Comparison of ENCODE assay signal across 15 cellular contexts in genomic region chr3:170493712-170494182, GRCh38.
DNase-seq lines count a peak whose midpoint lies in the region; TF ChIP-seq lines count a peak whose summit lies in the region.
"Had no signal": no experiment of that assay in that cellular context is flagged by ENCODE, and none has a peak within 500 bp of the region (broad histone marks: within the 10 kb centered on the region; RNA-seq: fewer than 3 reads in every experiment).

No MANE protein-coding gene starts in this region.

- peak; percentile 67 for DNase-seq in M059J (ENCODE audit: low read depth)
- DNase-seq in dorsolateral prefrontal cortex = no peak
- DNase-seq in medulla oblongata (ENCODE audit: extremely low spot score) = peak; percentile 54
- no peak for DNase-seq in nephron progenitor cell
- DNase-seq in activated T-cell treated with anti-CD3 and anti-CD28 coated beads, Interleukin-2, amount 50 U/mL, for 48 hours = no peak
- no peak for DNase-seq in cerebellum (ENCODE audit: low spot score)
- DNase-seq in RWPE1 (ENCODE audit: low spot score) = no peak
- DNase-seq: activated naive CD4-positive, alpha-beta T cell treated with anti-CD3 and anti-CD28 coated beads, Interleukin-2, amount 50 U/mL, for 16 hours; immature natural killer cell; naive B cell; NCI-H187 treated with DMSO at 0.1 percent for 48 hours; NCI-H82; SHP77 had no signal

- H3K4me3 Mint-ChIP-seq in nephron progenitor cell = no peak overlapping the region
- H3K4me3 Mint-ChIP-seq: immature natural killer cell, naive B cell had no signal

- H3K36me3 Mint-ChIP-seq in nephron progenitor cell (ENCODE audit: low read depth) = no peaks in the 10 kb centered on the region
- H3K36me3 Mint-ChIP-seq: immature natural killer cell, naive B cell had no signal

- intact Hi-C loops in dorsolateral prefrontal cortex (cut with DNase I) = no loop called here

- H3K9me3 Mint-ChIP-seq in nephron progenitor cell = no peaks in the 10 kb centered on the region
- H3K9me3 Mint-ChIP-seq: immature natural killer cell, naive B cell had no signal

- TF ChIP-seq CTCF in dorsolateral prefrontal cortex (IDR thresholded peaks at IDR 0.05 in 54 of 56, conservative IDR thresholded peaks at IDR 0.05 in 2 of 56; ENCODE audit: low read depth in 1 of 56, partially characterized antibody in 56 of 56) = no peak
- TF ChIP-seq CTCF in nephron progenitor cell (IDR thresholded peaks at IDR 0.05) = no peak
- TF ChIP-seq CTCF in RWPE1 (conservative IDR thresholded peaks at IDR 0.05; ENCODE audit: low read depth) = no peak

- CTCF ChIA-PET in RWPE1 (lab: Yijun Ruan, JAX) = interaction anchor here (0.5 kb wide), 1 partner anchor 174 kb away, joined by 3 read pairs; no protein-coding TSS in a partner anchor

- no peak overlapping the region for H3K27ac Mint-ChIP-seq in nephron progenitor cell
- H3K27ac Mint-ChIP-seq: immature natural killer cell, naive B cell had no signal

- H3K27me3 Mint-ChIP-seq in nephron progenitor cell (ENCODE audit: low read depth, poor library complexity) = no peaks in the 10 kb centered on the region

- POLR2A ChIA-PET in RWPE1 (lab: Yijun Ruan, JAX; ENCODE audit: low non-redundant PET) = no interaction called here

- no peaks in the 10 kb centered on the region for H3K27me3 ChIP-seq in dorsolateral prefrontal cortex
- H3K27me3 ChIP-seq: right atrium auricular region had no signal

- H3K4me1 Mint-ChIP-seq in nephron progenitor cell = peaks cover 49% of the 10 kb centered on the region
- H3K4me1 Mint-ChIP-seq: immature natural killer cell, naive B cell had no signal

- no peak overlapping the region for H3K4me3 ChIP-seq in dorsolateral prefrontal cortex
- H3K4me3 ChIP-seq: coronary artery, right atrium auricular region had no signal

- peak overlapping the region in 57 of 59 donors; percentile 2 to 100 (median 75) for H3K27ac ChIP-seq in dorsolateral prefrontal cortex
- H3K27ac ChIP-seq in RWPE1 = no peak overlapping the region
- H3K27ac ChIP-seq: right atrium auricular region had no signal

Comparison
In these comparisons a context has a peak if more than half of its experiments do, and no peak if none do; other contexts are left out.
1. DNase-seq: peak in M059J (single experiment) and medulla oblongata (single experiment); none in dorsolateral prefrontal cortex (0 of 10), nephron progenitor cell (single experiment), activated T-cell treated with anti-CD3 and anti-CD28 coated beads, Interleukin-2, amount 50 U/mL, for 48 hours (0 of 2), cerebellum (single experiment) and RWPE1 (single experiment).